Comparison of ENCODE assay signal across 2 cellular contexts in the genomic region with DNA sequence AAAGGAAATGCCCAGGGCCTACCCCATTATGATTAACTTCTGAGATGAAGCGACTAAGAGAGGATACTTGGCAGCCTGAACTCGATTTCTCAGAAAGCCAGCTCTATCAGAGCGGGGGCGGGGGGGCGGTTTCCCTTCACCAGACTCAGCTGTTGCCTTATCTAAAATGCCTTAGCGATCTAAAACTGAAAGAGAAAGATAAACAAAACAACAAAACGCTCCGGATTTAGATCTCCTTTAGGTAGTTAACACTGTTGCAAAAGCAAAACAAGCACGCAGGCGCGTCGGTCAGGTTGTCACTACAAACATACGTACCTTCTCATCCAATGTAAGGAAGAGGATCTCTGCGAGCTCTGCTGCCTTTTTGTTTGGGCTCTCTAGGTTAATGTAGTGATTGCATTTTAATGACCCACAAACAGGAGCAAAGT.
TF ChIP-seq lines count a peak whose summit lies in the region.

No MANE protein-coding gene starts in this region.

TF ChIP-seq in HEK293T, 16 proteins besides CTCF, POLR2A, EP300 and RAD21 (continued from another document):
- TF ChIP-seq, protein P1, sequence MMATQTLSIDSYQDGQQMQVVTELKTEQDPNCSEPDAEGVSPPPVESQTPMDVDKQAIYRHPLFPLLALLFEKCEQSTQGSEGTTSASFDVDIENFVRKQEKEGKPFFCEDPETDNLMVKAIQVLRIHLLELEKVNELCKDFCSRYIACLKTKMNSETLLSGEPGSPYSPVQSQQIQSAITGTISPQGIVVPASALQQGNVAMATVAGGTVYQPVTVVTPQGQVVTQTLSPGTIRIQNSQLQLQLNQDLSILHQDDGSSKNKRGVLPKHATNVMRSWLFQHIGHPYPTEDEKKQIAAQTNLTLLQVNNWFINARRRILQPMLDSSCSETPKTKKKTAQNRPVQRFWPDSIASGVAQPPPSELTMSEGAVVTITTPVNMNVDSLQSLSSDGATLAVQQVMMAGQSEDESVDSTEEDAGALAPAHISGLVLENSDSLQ (IDR thresholded peaks at IDR 0.05): no peak
- TF ChIP-seq FOXM1 (IDR thresholded peaks at IDR 0.05; ENCODE audit: borderline replicate concordance): no peak
- TF ChIP-seq FOXK2 (IDR thresholded peaks at IDR 0.05): no peak
- no peak for TF ChIP-seq TARDBP (IDR thresholded peaks at IDR 0.05)
- no peak for TF ChIP-seq L3MBTL2 (conservative IDR thresholded peaks at IDR 0.05)
TF ChIP-seq in HEK293T: peak in this region for 0.

TF ChIP-seq in K562, 482 proteins besides CTCF, POLR2A, EP300 and RAD21 (continued from another document):
- TF ChIP-seq, protein P2, sequence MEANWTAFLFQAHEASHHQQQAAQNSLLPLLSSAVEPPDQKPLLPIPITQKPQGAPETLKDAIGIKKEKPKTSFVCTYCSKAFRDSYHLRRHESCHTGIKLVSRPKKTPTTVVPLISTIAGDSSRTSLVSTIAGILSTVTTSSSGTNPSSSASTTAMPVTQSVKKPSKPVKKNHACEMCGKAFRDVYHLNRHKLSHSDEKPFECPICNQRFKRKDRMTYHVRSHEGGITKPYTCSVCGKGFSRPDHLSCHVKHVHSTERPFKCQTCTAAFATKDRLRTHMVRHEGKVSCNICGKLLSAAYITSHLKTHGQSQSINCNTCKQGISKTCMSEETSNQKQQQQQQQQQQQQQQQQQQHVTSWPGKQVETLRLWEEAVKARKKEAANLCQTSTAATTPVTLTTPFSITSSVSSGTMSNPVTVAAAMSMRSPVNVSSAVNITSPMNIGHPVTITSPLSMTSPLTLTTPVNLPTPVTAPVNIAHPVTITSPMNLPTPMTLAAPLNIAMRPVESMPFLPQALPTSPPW (CRISPR knock-in tag; IDR thresholded peaks at IDR 0.05): peak; percentile 78
- TF ChIP-seq ZNF282 (CRISPR knock-in tag; IDR thresholded peaks at IDR 0.05) (no peak), TCF7 (IDR thresholded peaks at IDR 0.05; ENCODE audit: borderline replicate concordance) (no peak), NCOR1 (IDR thresholded peaks at IDR 0.05) (no peak), ZSCAN32 (CRISPR knock-in tag; IDR thresholded peaks at IDR 0.05) (no peak)
- TF ChIP-seq, protein P3, sequence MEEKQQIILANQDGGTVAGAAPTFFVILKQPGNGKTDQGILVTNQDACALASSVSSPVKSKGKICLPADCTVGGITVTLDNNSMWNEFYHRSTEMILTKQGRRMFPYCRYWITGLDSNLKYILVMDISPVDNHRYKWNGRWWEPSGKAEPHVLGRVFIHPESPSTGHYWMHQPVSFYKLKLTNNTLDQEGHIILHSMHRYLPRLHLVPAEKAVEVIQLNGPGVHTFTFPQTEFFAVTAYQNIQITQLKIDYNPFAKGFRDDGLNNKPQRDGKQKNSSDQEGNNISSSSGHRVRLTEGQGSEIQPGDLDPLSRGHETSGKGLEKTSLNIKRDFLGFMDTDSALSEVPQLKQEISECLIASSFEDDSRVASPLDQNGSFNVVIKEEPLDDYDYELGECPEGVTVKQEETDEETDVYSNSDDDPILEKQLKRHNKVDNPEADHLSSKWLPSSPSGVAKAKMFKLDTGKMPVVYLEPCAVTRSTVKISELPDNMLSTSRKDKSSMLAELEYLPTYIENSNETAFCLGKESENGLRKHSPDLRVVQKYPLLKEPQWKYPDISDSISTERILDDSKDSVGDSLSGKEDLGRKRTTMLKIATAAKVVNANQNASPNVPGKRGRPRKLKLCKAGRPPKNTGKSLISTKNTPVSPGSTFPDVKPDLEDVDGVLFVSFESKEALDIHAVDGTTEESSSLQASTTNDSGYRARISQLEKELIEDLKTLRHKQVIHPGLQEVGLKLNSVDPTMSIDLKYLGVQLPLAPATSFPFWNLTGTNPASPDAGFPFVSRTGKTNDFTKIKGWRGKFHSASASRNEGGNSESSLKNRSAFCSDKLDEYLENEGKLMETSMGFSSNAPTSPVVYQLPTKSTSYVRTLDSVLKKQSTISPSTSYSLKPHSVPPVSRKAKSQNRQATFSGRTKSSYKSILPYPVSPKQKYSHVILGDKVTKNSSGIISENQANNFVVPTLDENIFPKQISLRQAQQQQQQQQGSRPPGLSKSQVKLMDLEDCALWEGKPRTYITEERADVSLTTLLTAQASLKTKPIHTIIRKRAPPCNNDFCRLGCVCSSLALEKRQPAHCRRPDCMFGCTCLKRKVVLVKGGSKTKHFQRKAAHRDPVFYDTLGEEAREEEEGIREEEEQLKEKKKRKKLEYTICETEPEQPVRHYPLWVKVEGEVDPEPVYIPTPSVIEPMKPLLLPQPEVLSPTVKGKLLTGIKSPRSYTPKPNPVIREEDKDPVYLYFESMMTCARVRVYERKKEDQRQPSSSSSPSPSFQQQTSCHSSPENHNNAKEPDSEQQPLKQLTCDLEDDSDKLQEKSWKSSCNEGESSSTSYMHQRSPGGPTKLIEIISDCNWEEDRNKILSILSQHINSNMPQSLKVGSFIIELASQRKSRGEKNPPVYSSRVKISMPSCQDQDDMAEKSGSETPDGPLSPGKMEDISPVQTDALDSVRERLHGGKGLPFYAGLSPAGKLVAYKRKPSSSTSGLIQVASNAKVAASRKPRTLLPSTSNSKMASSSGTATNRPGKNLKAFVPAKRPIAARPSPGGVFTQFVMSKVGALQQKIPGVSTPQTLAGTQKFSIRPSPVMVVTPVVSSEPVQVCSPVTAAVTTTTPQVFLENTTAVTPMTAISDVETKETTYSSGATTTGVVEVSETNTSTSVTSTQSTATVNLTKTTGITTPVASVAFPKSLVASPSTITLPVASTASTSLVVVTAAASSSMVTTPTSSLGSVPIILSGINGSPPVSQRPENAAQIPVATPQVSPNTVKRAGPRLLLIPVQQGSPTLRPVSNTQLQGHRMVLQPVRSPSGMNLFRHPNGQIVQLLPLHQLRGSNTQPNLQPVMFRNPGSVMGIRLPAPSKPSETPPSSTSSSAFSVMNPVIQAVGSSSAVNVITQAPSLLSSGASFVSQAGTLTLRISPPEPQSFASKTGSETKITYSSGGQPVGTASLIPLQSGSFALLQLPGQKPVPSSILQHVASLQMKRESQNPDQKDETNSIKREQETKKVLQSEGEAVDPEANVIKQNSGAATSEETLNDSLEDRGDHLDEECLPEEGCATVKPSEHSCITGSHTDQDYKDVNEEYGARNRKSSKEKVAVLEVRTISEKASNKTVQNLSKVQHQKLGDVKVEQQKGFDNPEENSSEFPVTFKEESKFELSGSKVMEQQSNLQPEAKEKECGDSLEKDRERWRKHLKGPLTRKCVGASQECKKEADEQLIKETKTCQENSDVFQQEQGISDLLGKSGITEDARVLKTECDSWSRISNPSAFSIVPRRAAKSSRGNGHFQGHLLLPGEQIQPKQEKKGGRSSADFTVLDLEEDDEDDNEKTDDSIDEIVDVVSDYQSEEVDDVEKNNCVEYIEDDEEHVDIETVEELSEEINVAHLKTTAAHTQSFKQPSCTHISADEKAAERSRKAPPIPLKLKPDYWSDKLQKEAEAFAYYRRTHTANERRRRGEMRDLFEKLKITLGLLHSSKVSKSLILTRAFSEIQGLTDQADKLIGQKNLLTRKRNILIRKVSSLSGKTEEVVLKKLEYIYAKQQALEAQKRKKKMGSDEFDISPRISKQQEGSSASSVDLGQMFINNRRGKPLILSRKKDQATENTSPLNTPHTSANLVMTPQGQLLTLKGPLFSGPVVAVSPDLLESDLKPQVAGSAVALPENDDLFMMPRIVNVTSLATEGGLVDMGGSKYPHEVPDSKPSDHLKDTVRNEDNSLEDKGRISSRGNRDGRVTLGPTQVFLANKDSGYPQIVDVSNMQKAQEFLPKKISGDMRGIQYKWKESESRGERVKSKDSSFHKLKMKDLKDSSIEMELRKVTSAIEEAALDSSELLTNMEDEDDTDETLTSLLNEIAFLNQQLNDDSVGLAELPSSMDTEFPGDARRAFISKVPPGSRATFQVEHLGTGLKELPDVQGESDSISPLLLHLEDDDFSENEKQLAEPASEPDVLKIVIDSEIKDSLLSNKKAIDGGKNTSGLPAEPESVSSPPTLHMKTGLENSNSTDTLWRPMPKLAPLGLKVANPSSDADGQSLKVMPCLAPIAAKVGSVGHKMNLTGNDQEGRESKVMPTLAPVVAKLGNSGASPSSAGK (IDR thresholded peaks at IDR 0.05): no peak
